ENCODE assay signal across 19 cellular contexts in the genomic region with DNA sequence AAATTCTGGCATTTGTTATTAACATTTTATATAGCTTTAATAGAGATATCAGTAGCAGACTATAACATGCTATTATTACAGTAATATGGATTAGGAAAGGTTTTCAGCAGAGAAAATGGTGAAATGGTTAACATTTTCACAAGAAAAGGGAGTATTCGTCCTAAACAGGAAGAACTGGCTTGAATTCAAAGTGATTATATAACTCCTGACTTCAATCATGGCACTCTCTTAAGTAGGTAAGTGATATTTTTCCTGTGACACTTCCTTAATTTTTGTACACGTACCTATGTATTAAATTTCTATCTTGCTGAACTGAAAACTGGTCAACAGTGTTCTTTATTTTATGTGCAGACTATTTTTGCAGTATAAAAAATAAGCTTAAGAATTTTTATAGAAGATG.
DNase-seq lines count a peak whose midpoint lies in the region; ATAC-seq and TF ChIP-seq lines count a peak whose summit lies in the region.
"Had no signal": no experiment of that assay in that cellular context is flagged by ENCODE, and none has a peak within 500 bp of the region (broad histone marks: within the 10 kb centered on the region; RNA-seq: fewer than 3 reads in every experiment).

No MANE protein-coding gene starts in this region.

- H3K36me3 ChIP-seq in naive thymus-derived CD4-positive, alpha-beta T cell (ENCODE audit: control insufficient read depth in 2 of 3, insufficient read depth in 3 of 3, low read length in 3 of 3): no peaks in the 10 kb centered on the region
- H3K36me3 ChIP-seq: BLaER1 treated with 17β-estradiol and CSF1 and Interleukin-3, amounts not matched to agents 10 nM and 100 nM; HAP-1 had no signal

- H3K9me3 Mint-ChIP-seq in chondrocyte (ENCODE audit: low read depth) (no peaks in the 10 kb centered on the region), type B pancreatic cell (peaks cover 4% of the 10 kb centered on the region)
- peaks cover 0 to 4% (median 0%) of the 10 kb centered on the region in 11 donors for H3K9me3 Mint-ChIP-seq in naive thymus-derived CD4-positive, alpha-beta T cell

- H3K27ac Mint-ChIP-seq in chondrocyte (ENCODE audit: unreplicated experiment) (peak overlapping the region; percentile 41), type B pancreatic cell (peak overlapping the region; percentile 30)
- H3K27ac Mint-ChIP-seq in naive thymus-derived CD4-positive, alpha-beta T cell: peak overlapping the region in 6 of 9 donors; percentile 1 to 75 (median 50)

- DNase-seq in DMS53 (lab: John Stamatoyannopoulos, UW) (peak; percentile 25), DMS53 treated with DMSO at 0.1 percent for 48 hours (lab: John Stamatoyannopoulos, UW; ENCODE audit: unreplicated experiment) (no peak), chondrocyte (ENCODE audit: low spot score) (no peak), type B pancreatic cell (ENCODE audit: extremely low spot score, unreplicated experiment) (no peak), NCI-H1436 (lab: John Stamatoyannopoulos, UW) (no peak), T1000 (lab: John Stamatoyannopoulos, UW) (no peak), T-helper 1 cell (no peak)
- DNase-seq in naive thymus-derived CD4-positive, alpha-beta T cell: peak in 3 of 9 donors; percentile 2 to 14 (median 11)
- DNase-seq: 8988T, DMS 273 treated with DMSO at 0.1 percent for 48 hours, EL, IMR-90, Kasumi-1, NCI-H2081, NCI-H2227 treated with DMSO at 0.1 percent for 48 hours, NCI-H526, OCI-M1 had no signal

- H3K9me3 ChIP-seq in naive thymus-derived CD4-positive, alpha-beta T cell (ENCODE audit: control insufficient read depth in 2 of 3, low read length in 3 of 3): no peaks in the 10 kb centered on the region
- H3K9me3 ChIP-seq: BLaER1 treated with 17β-estradiol and CSF1 and Interleukin-3, amounts not matched to agents 10 nM and 100 nM; HAP-1 had no signal

- H3K4me3 ChIP-seq in naive thymus-derived CD4-positive, alpha-beta T cell (ENCODE audit: low read length): no peak overlapping the region
- H3K4me3 ChIP-seq: BLaER1 treated with 17β-estradiol and CSF1 and Interleukin-3, amounts not matched to agents 10 nM and 100 nM; HAP-1 had no signal

- H3K27me3 Mint-ChIP-seq in chondrocyte (ENCODE audit: low read depth): no peaks in the 10 kb centered on the region
- H3K27me3 Mint-ChIP-seq in naive thymus-derived CD4-positive, alpha-beta T cell: peaks cover 0 to 2% (median 0%) of the 10 kb centered on the region in 5 donors
- no peaks in the 10 kb centered on the region for H3K27me3 Mint-ChIP-seq in type B pancreatic cell

- peaks cover 22% of the 10 kb centered on the region for H3K4me1 Mint-ChIP-seq in chondrocyte (ENCODE audit: low read depth)
- H3K4me1 Mint-ChIP-seq in naive thymus-derived CD4-positive, alpha-beta T cell: peaks cover 0 to 24% (median 20%) of the 10 kb centered on the region in 7 donors
- peaks cover 41% of the 10 kb centered on the region for H3K4me1 Mint-ChIP-seq in type B pancreatic cell (ENCODE audit: unreplicated experiment)

- peaks cover 2% of the 10 kb centered on the region for H3K36me3 Mint-ChIP-seq in chondrocyte (ENCODE audit: low read depth)
- peaks cover 0 to 12% (median 4%) of the 10 kb centered on the region in 5 donors for H3K36me3 Mint-ChIP-seq in naive thymus-derived CD4-positive, alpha-beta T cell
- H3K36me3 Mint-ChIP-seq in type B pancreatic cell: no peaks in the 10 kb centered on the region

- POLR2A ChIA-PET in naive thymus-derived CD4-positive, alpha-beta T cell (lab: Charles Lee): interaction anchor here (1.5 kb wide), 1 partner anchor 78 kb away, joined by 3 read pairs; the partner anchor contains the start of gene ALG14

- H3K27ac ChIP-seq in naive thymus-derived CD4-positive, alpha-beta T cell (ENCODE audit: low read depth, low read length): no peak overlapping the region
- H3K27ac ChIP-seq: BLaER1 treated with 17β-estradiol and CSF1 and Interleukin-3, amounts not matched to agents 10 nM and 100 nM had no signal

- TF ChIP-seq CTCF in chondrocyte (IDR thresholded peaks at IDR 0.05): no peak
- TF ChIP-seq CTCF in type B pancreatic cell (conservative IDR thresholded peaks at IDR 0.05): no peak

- H3K27me3 ChIP-seq in naive thymus-derived CD4-positive, alpha-beta T cell (ENCODE audit: control insufficient read depth in 2 of 2, insufficient read depth in 2 of 2, low read length in 2 of 2): no peaks in the 10 kb centered on the region
- H3K27me3 ChIP-seq: BLaER1 treated with 17β-estradiol and CSF1 and Interleukin-3, amounts not matched to agents 10 nM and 100 nM had no signal

- CTCF ChIA-PET in naive thymus-derived CD4-positive, alpha-beta T cell (lab: Charles Lee): interaction anchor here (3.4 kb wide), 1 partner anchor 141 kb away, joined by 12 read pairs; no protein-coding TSS in a partner anchor

- H3K4me3 Mint-ChIP-seq in chondrocyte (ENCODE audit: unreplicated experiment) (no peak overlapping the region), type B pancreatic cell (no peak overlapping the region)
- peak overlapping the region in 6 of 10 donors; percentile 0 to 77 (median 19) for H3K4me3 Mint-ChIP-seq in naive thymus-derived CD4-positive, alpha-beta T cell

- peaks cover 0 to 14% of the 10 kb centered on the region in 2 donors for H3K4me1 ChIP-seq in naive thymus-derived CD4-positive, alpha-beta T cell (ENCODE audit: control insufficient read depth in 2 of 2, insufficient read depth in 2 of 2, low read length in 2 of 2)

- no peak for ATAC-seq in naive thymus-derived CD4-positive, alpha-beta T cell

- intact Hi-C loops in naive thymus-derived CD4-positive, alpha-beta T cell (cut with micrococcal nuclease): no loop called here

Comparison
In these comparisons a context has a peak if more than half of its experiments do, and no peak if none do; other contexts are left out.
1. H3K4me3 Mint-ChIP-seq: peak in naive thymus-derived CD4-positive, alpha-beta T cell (6 of 10); none in chondrocyte (single experiment) and type B pancreatic cell (single experiment).
2. Peak in every context shown above with its lines, with median percentiles within 50 percentile points of each other: H3K27ac Mint-ChIP-seq.